17 cellular contexts compared by ENCODE assay signal in the genomic region with DNA sequence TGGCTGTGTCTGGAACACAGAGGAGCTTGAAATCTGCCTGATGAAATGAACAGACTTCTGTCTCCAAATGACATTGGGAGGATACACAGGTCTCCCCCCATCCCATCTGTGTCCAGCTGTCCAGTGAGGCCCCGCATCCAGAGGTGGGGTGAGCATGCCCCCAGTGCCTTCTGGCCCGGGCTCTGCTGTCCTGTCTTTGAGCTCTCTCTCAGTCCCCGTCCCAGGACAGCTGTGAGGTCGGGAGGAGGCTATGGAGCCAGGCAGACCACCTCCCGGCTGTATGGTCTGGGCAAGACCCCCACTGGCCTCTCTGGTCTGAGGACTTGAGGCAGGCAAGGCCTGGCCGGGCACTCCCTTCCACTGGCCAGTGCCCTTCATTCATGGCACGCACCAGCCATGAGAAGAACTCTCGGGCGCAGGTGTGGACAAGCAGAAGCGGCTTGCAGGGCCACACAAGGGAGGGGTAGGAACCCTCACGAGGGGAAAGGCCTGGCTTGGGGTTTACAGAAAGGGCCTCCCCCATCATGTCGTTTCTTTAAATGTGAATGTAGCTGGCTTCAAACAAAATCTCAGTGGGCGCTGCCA. TPM values are rescaled to one million over a fixed set of nuclear protein-coding genes. Genes with fewer than 3 reads are reported as not detected.
DNase-seq lines count a peak whose midpoint lies in the region; ATAC-seq and TF ChIP-seq lines count a peak whose summit lies in the region.
"Had no signal": no experiment of that assay in that cellular context is flagged by ENCODE, and none has a peak within 500 bp of the region (broad histone marks: within the 10 kb centered on the region; RNA-seq: fewer than 3 reads in every experiment).

No MANE protein-coding gene starts in this region.

- H3K36me3 ChIP-seq in CD8-positive, alpha-beta memory T cell (ENCODE audit: insufficient read depth, low read length): no peaks in the 10 kb centered on the region
- H3K36me3 ChIP-seq in skeletal muscle tissue (ENCODE audit: control insufficient read depth in 3 of 3, insufficient read depth in 3 of 3, low read length in 3 of 3) (no peaks in the 10 kb centered on the region), A673 (ENCODE audit: insufficient read depth, low read length, poor library complexity, severe bottlenecking) (no peaks in the 10 kb centered on the region)

- H3K9ac ChIP-seq in skeletal muscle tissue (ENCODE audit: low read depth in 1 of 3, low read length in 3 of 3): peak overlapping the region in 1 of 3 donors; percentile 33

- no TSS peak for BruUV-seq in A673 (replicated peaks; lab: Mats Ljungman, UMichigan)

- H3K4me1 Mint-ChIP-seq in CD8-positive, alpha-beta memory T cell: no peaks in the 10 kb centered on the region

- peaks cover 13 to 43% of the 10 kb centered on the region in 2 donors for H3K27me3 Mint-ChIP-seq in CD8-positive, alpha-beta memory T cell

- no peaks in the 10 kb centered on the region for H3K4me1 ChIP-seq in CD8-positive, alpha-beta memory T cell (ENCODE audit: insufficient read depth, low read length)
- peaks cover 34 to 49% (median 36%) of the 10 kb centered on the region in 3 donors for H3K4me1 ChIP-seq in skeletal muscle tissue (ENCODE audit: control insufficient read depth in 3 of 3, insufficient read depth in 3 of 3, low read length in 3 of 3)
- no peaks in the 10 kb centered on the region for H3K4me1 ChIP-seq in A673 (ENCODE audit: insufficient read depth, low read length, poor library complexity, severe bottlenecking)

- H3K4me3 Mint-ChIP-seq in CD8-positive, alpha-beta memory T cell: no peak overlapping the region
- H3K4me3 Mint-ChIP-seq: dendritic cell treated with granulocyte-macrophage colony-stimulating factor and Interleukin-4, amounts not matched to agents 40 ng/mL and 50 ng/mL, for 4 days; GM23338; T-cell had no signal

- CTCF ChIA-PET in CD8-positive, alpha-beta memory T cell (lab: Charles Lee): no interaction called here
- CTCF ChIA-PET in A673 (lab: Charles Lee): no interaction called here

- H3K4me3 ChIP-seq in CD8-positive, alpha-beta memory T cell (ENCODE audit: low read length): no peak overlapping the region
- H3K4me3 ChIP-seq in skeletal muscle tissue (ENCODE audit: low read length in 3 of 3) (no peak overlapping the region), A673 (ENCODE audit: low read depth, low read length, poor library complexity, severe bottlenecking) (no peak overlapping the region)
- H3K4me3 ChIP-seq: GM23338, mucosa of descending colon had no signal

- H3K27ac ChIP-seq in CD8-positive, alpha-beta memory T cell (ENCODE audit: low read depth, low read length): peak overlapping the region; percentile 24
- H3K27ac ChIP-seq in angular gyrus (ENCODE audit: low read depth, low read length): peak overlapping the region; percentile 8
- peak overlapping the region; percentile 33 for H3K27ac ChIP-seq in skeletal muscle tissue (ENCODE audit: low read depth, low read length)
- no peak overlapping the region for H3K27ac ChIP-seq in A673 (ENCODE audit: low read depth, low read length, poor library complexity, severe bottlenecking)
- H3K27ac ChIP-seq: foreskin keratinocyte had no signal

- no peaks in the 10 kb centered on the region for H3K27me3 ChIP-seq in CD8-positive, alpha-beta memory T cell (ENCODE audit: insufficient read depth, low read length, poor library complexity, severe bottlenecking)
- H3K27me3 ChIP-seq in skeletal muscle tissue (ENCODE audit: control insufficient read depth in 3 of 3, insufficient read depth in 3 of 3, low read length in 3 of 3): no peaks in the 10 kb centered on the region
- H3K27me3 ChIP-seq in A673 (replicated peaks; ENCODE audit: insufficient read depth, low read depth, low read length, poor library complexity): no peaks in the 10 kb centered on the region
- H3K27me3 ChIP-seq: foreskin keratinocyte had no signal

- no peaks in the 10 kb centered on the region for H3K9me3 Mint-ChIP-seq in CD8-positive, alpha-beta memory T cell
- H3K9me3 Mint-ChIP-seq: dendritic cell treated with granulocyte-macrophage colony-stimulating factor and Interleukin-4, amounts not matched to agents 40 ng/mL and 50 ng/mL, for 4 days; GM23338; T-cell had no signal

- no peaks in the 10 kb centered on the region for H3K36me3 Mint-ChIP-seq in CD8-positive, alpha-beta memory T cell
- H3K36me3 Mint-ChIP-seq: T-cell had no signal

- POLR2A ChIA-PET in CD8-positive, alpha-beta memory T cell (lab: Charles Lee): no interaction called here
- POLR2A ChIA-PET in A673 (lab: Charles Lee; ENCODE audit: low non-redundant PET): no interaction called here

- no peaks in the 10 kb centered on the region for H3K9me3 ChIP-seq in CD8-positive, alpha-beta memory T cell (ENCODE audit: low read length)
- H3K9me3 ChIP-seq in skeletal muscle tissue (ENCODE audit: control insufficient read depth in 3 of 3, low read length in 3 of 3) (no peaks in the 10 kb centered on the region), A673 (ENCODE audit: low read depth, low read length, poor library complexity, severe bottlenecking) (no peaks in the 10 kb centered on the region)
- H3K9me3 ChIP-seq: mucosa of descending colon had no signal

- intact Hi-C loops in A673 (cut with micrococcal nuclease; ENCODE audit: unreplicated experiment): no loop called here

- H3K27ac Mint-ChIP-seq in CD8-positive, alpha-beta memory T cell: no peak overlapping the region
- H3K27ac Mint-ChIP-seq: dendritic cell treated with granulocyte-macrophage colony-stimulating factor and Interleukin-4, amounts not matched to agents 40 ng/mL and 50 ng/mL, for 4 days; GM23338; T-cell had no signal

- TF ChIP-seq CTCF in A673 (conservative IDR thresholded peaks at IDR 0.05; ENCODE audit: low read depth, low read length): no peak

- ATAC-seq in left lobe of liver: peak; percentile 0
- ATAC-seq: foreskin keratinocyte, GM23338, left colon, T-cell had no signal

- DNase-seq in CD8-positive, alpha-beta memory T cell: no peak
- DNase-seq in left lobe of liver (ENCODE audit: low spot score): no peak
- DNase-seq in A673 (ENCODE audit: low spot score): no peak
- DNase-seq in stimulated activated naive CD4-positive, alpha-beta T cell (lab: John Stamatoyannopoulos, UW): no peak
- no peak for DNase-seq in NCI-H774 (lab: John Stamatoyannopoulos, UW)
- DNase-seq: activated CD4-positive, alpha-beta T cell treated with anti-CD3 and anti-CD28 coated beads for 4 hours; DMS79 treated with DMSO at 0.1 percent for 48 hours; foreskin keratinocyte; NCI-H1417; NK-92 treated with Interleukin-12 subunit alpha and Interleukin-12 subunit beta, amount 100 ng/mL, for 24 hours; T-cell had no signal

RNA-seq across cellular contexts. Expression of a gene that starts 38.9 kb away (rescaled TPM):
- under 1 TPM; 0.74 to 0.95 TPM for total RNA-seq in CD8-positive, alpha-beta memory T cell
- polyA plus RNA-seq in CD8-positive, alpha-beta memory T cell: 1.7 TPM
- 180 TPM for total RNA-seq in left lobe of liver
- 11.5 TPM for total RNA-seq in skeletal muscle tissue
- 2.6 and 4.3 TPM in 2 replicates for total RNA-seq in A673 (2021)

Comparison
In these comparisons a context has a peak if more than half of its experiments do, and no peak if none do; other contexts are left out.
1. RNA of a gene that starts 38.9 kb away (total RNA-seq): 180 TPM in left lobe of liver (single experiment); 11.5 TPM in skeletal muscle tissue (single experiment), 2.6 to 4.3 TPM in A673 and 0.74 to 0.95 TPM in CD8-positive, alpha-beta memory T cell; every median in the first group is over 10 times any median in the second.